ENCODE assay signal across 11 cellular contexts in genomic region chr12:120254809-120255208, GRCh38. TPM values are rescaled to one million over a fixed set of nuclear protein-coding genes. Genes with fewer than 3 reads are reported as not detected.
DNase-seq lines count a peak whose midpoint lies in the region; ATAC-seq and TF ChIP-seq lines count a peak whose summit lies in the region.
"Had no signal": no experiment of that assay in that cellular context is flagged by ENCODE, and none has a peak within 500 bp of the region (broad histone marks: within the 10 kb centered on the region; RNA-seq: fewer than 3 reads in every experiment).

No MANE protein-coding gene starts in this region.

- H3K27me3 Mint-ChIP-seq in activated CD4-positive, alpha-beta T cell treated with anti-CD3 and anti-CD28 coated beads for 36 hours = no peaks in the 10 kb centered on the region
- no peaks in the 10 kb centered on the region for H3K27me3 Mint-ChIP-seq in stimulated activated naive CD8-positive, alpha-beta T cell treated with anti-CD3 and anti-CD28 coated beads, Interleukin-15, amount 100 ng/mL, for 72 hours

- peak overlapping the region; percentile 2 for H3K27ac ChIP-seq in layer of hippocampus (ENCODE audit: low read depth, low read length)
- no peak overlapping the region for H3K27ac ChIP-seq in hepatocyte

- no peak for DNase-seq in activated CD4-positive, alpha-beta T cell treated with anti-CD3 and anti-CD28 coated beads for 36 hours
- DNase-seq in activated CD4-positive, alpha-beta T cell treated with anti-CD3 and anti-CD28 coated beads, Interleukin-2, amount 50 U/mL, for 4 hours = no peak
- no peak for DNase-seq in activated naive CD4-positive, alpha-beta T cell treated with anti-CD3 and anti-CD28 coated beads, Interleukin-2, amount 50 U/mL, for 72 hours (ENCODE audit: low spot score in 2 of 2)
- DNase-seq in stimulated activated naive CD8-positive, alpha-beta T cell treated with anti-CD3 and anti-CD28 coated beads, Interleukin-15, amount 100 ng/mL, for 72 hours = no peak
- DNase-seq in hepatocyte (ENCODE audit: low spot score) = no peak
- DNase-seq: 8988T, anterior cingulate cortex, HCEC 1CT had no signal

- no peak overlapping the region for H3K4me2 ChIP-seq in hepatocyte

- WGBS in hepatocyte (ENCODE audit: low lambda C conversion rate, missing lambda C conversion rate) = 95% methylated on average over 7 of the region's 7 CpGs

- H4K20me1 ChIP-seq in hepatocyte (ENCODE audit: insufficient read depth, poor library complexity, severe bottlenecking) = peaks cover 82% of the 10 kb centered on the region

- peaks cover 84% of the 10 kb centered on the region for H3K4me1 Mint-ChIP-seq in activated CD4-positive, alpha-beta T cell treated with anti-CD3 and anti-CD28 coated beads for 36 hours
- peaks cover 84% of the 10 kb centered on the region for H3K4me1 Mint-ChIP-seq in stimulated activated naive CD8-positive, alpha-beta T cell treated with anti-CD3 and anti-CD28 coated beads, Interleukin-15, amount 100 ng/mL, for 72 hours

- H3K36me3 Mint-ChIP-seq in activated CD4-positive, alpha-beta T cell treated with anti-CD3 and anti-CD28 coated beads for 36 hours (ENCODE audit: low read depth) = peaks cover 24% of the 10 kb centered on the region
- H3K36me3 Mint-ChIP-seq in activated naive CD4-positive, alpha-beta T cell treated with anti-CD3 and anti-CD28 coated beads, Interleukin-2, amount 50 U/mL, for 72 hours = peaks cover 0 to 8% of the 10 kb centered on the region in 2 donors

- CTCF ChIA-PET in activated CD4-positive, alpha-beta T cell treated with anti-CD3 and anti-CD28 coated beads for 36 hours (lab: Charles Lee) = interaction anchor here (0.6 to 24.9 kb wide), 6 partner anchors 8 to 377 kb away, joined by 3 to 518 read pairs (median 8); no protein-coding TSS in a partner anchor

- H3K4me1 ChIP-seq in hepatocyte (ENCODE audit: insufficient read depth) = peaks cover 24% of the 10 kb centered on the region

- no peak overlapping the region for H2AFZ ChIP-seq in hepatocyte

- H3K9me3 Mint-ChIP-seq in activated CD4-positive, alpha-beta T cell treated with anti-CD3 and anti-CD28 coated beads for 36 hours (ENCODE audit: low read depth) = no peaks in the 10 kb centered on the region
- no peaks in the 10 kb centered on the region for H3K9me3 Mint-ChIP-seq in activated naive CD4-positive, alpha-beta T cell treated with anti-CD3 and anti-CD28 coated beads, Interleukin-2, amount 50 U/mL, for 72 hours
- H3K9me3 Mint-ChIP-seq in stimulated activated naive CD8-positive, alpha-beta T cell treated with anti-CD3 and anti-CD28 coated beads, Interleukin-15, amount 100 ng/mL, for 72 hours = no peaks in the 10 kb centered on the region

- intact Hi-C loops in activated CD4-positive, alpha-beta T cell treated with anti-CD3 and anti-CD28 coated beads for 36 hours (cut with DNase I, micrococcal nuclease) = no loop called here

- no peak for ATAC-seq in activated CD4-positive, alpha-beta T cell treated with anti-CD3 and anti-CD28 coated beads for 36 hours
- ATAC-seq in activated naive CD4-positive, alpha-beta T cell treated with anti-CD3 and anti-CD28 coated beads, Interleukin-2, amount 50 U/mL, for 72 hours = no peak
- no peak for ATAC-seq in stimulated activated naive CD8-positive, alpha-beta T cell treated with anti-CD3 and anti-CD28 coated beads, Interleukin-15, amount 100 ng/mL, for 72 hours
- ATAC-seq in HG03469 (IDR thresholded peaks at IDR 0.05; ENCODE audit: unreplicated experiment) = no peak
- no peak for ATAC-seq in GM21737 (IDR thresholded peaks at IDR 0.05; ENCODE audit: unreplicated experiment)

- TF ChIP-seq CTCF in hepatocyte (IDR thresholded peaks at IDR 0.05; ENCODE audit: poor library complexity) = no peak

- no peaks in the 10 kb centered on the region for H3K36me3 ChIP-seq in hepatocyte (replicated peaks; ENCODE audit: insufficient read depth, low read depth)

- H3K27me3 ChIP-seq in layer of hippocampus (ENCODE audit: control insufficient read depth, insufficient read depth, low read length) = no peaks in the 10 kb centered on the region
- no peaks in the 10 kb centered on the region for H3K27me3 ChIP-seq in hepatocyte

- peaks cover 100% of the 10 kb centered on the region for H3K79me2 ChIP-seq in hepatocyte

- no peaks in the 10 kb centered on the region for H3K9me3 ChIP-seq in hepatocyte (ENCODE audit: low read depth)

- POLR2A ChIA-PET in activated CD4-positive, alpha-beta T cell treated with anti-CD3 and anti-CD28 coated beads for 36 hours (lab: Charles Lee) = interaction anchor here (0.7 to 1.9 kb wide), 2 partner anchors 37 to 239 kb away, joined by 6 read pairs; partner anchors contain the start of gene RNU4-2

- no peak overlapping the region for H3K4me3 Mint-ChIP-seq in activated CD4-positive, alpha-beta T cell treated with anti-CD3 and anti-CD28 coated beads for 36 hours
- no peak overlapping the region for H3K4me3 Mint-ChIP-seq in stimulated activated naive CD8-positive, alpha-beta T cell treated with anti-CD3 and anti-CD28 coated beads, Interleukin-15, amount 100 ng/mL, for 72 hours

- H3K27ac Mint-ChIP-seq in activated CD4-positive, alpha-beta T cell treated with anti-CD3 and anti-CD28 coated beads for 36 hours = peak overlapping the region; percentile 83
- H3K27ac Mint-ChIP-seq in activated naive CD4-positive, alpha-beta T cell treated with anti-CD3 and anti-CD28 coated beads, Interleukin-2, amount 50 U/mL, for 72 hours = peak overlapping the region; percentile 44 to 71
- peak overlapping the region; percentile 1 to 38 for H3K27ac Mint-ChIP-seq in stimulated activated naive CD8-positive, alpha-beta T cell treated with anti-CD3 and anti-CD28 coated beads, Interleukin-15, amount 100 ng/mL, for 72 hours

- H3K9me2 ChIP-seq in hepatocyte (replicated peaks; ENCODE audit: insufficient read depth) = no peaks in the 10 kb centered on the region

- no peak overlapping the region for H3K4me3 ChIP-seq in hepatocyte

RNA-seq across cellular contexts. Expression of gene PXN, which starts 10.7 kb away (rescaled TPM):
- 100 to 1,000 TPM in 1 of 2 experiments, 10 to 100 TPM in 1; 74.5 to 104 TPM for total RNA-seq in activated CD4-positive, alpha-beta T cell treated with anti-CD3 and anti-CD28 coated beads for 36 hours
- total RNA-seq in activated naive CD4-positive, alpha-beta T cell treated with anti-CD3 and anti-CD28 coated beads, Interleukin-2, amount 50 U/mL, for 72 hours = 10 to 100 TPM; 49.8 to 66.8 TPM
- total RNA-seq in hepatocyte = 26.7 and 30.4 TPM in 2 replicates
- polyA plus RNA-seq in hepatocyte = 61.7 and 69.3 TPM in 2 replicates

RNA-seq across cellular contexts. Expression of gene RNU4-2, which starts 36.9 kb away (rescaled TPM):
- 1,000 to 10,000 TPM in 1 of 2 experiments, 100 to 1,000 TPM in 1; 385 to 1,689 TPM for total RNA-seq in activated CD4-positive, alpha-beta T cell treated with anti-CD3 and anti-CD28 coated beads for 36 hours
- total RNA-seq in activated naive CD4-positive, alpha-beta T cell treated with anti-CD3 and anti-CD28 coated beads, Interleukin-2, amount 50 U/mL, for 72 hours = 1,000 to 10,000 TPM; 2,655 to 3,867 TPM
- under 0.01 TPM in 2 replicates for total RNA-seq in hepatocyte
- polyA plus RNA-seq in hepatocyte = not detected in 2 replicates

RNA-seq across cellular contexts. Expression of gene RNU4-1, which starts 38.2 kb away (rescaled TPM):
- total RNA-seq in activated CD4-positive, alpha-beta T cell treated with anti-CD3 and anti-CD28 coated beads for 36 hours = 1,000 to 10,000 TPM in 1 of 2 experiments, 100 to 1,000 TPM in 1; 323 to 1,150 TPM
- total RNA-seq in activated naive CD4-positive, alpha-beta T cell treated with anti-CD3 and anti-CD28 coated beads, Interleukin-2, amount 50 U/mL, for 72 hours = 1,000 to 10,000 TPM; 1,753 to 2,211 TPM
- total RNA-seq in hepatocyte = under 0.01 TPM in 2 replicates
- polyA plus RNA-seq in hepatocyte = not detected in 2 replicates

RNA-seq across cellular contexts. Expression of gene SIRT4, which starts 47.3 kb away (rescaled TPM):
- 1 to 10 TPM; 2.2 to 4.0 TPM for total RNA-seq in activated CD4-positive, alpha-beta T cell treated with anti-CD3 and anti-CD28 coated beads for 36 hours
- total RNA-seq in activated naive CD4-positive, alpha-beta T cell treated with anti-CD3 and anti-CD28 coated beads, Interleukin-2, amount 50 U/mL, for 72 hours = 1 to 10 TPM; 3.3 TPM
- 3.9 and 7.7 TPM in 2 replicates for total RNA-seq in hepatocyte
- 3.0 and 5.5 TPM in 2 replicates for polyA plus RNA-seq in hepatocyte

RNA-seq across cellular contexts. Expression of gene RPLP0, which starts 53.9 kb away (rescaled TPM):
- 1,000 to 10,000 TPM; 3,424 to 4,221 TPM for total RNA-seq in activated CD4-positive, alpha-beta T cell treated with anti-CD3 and anti-CD28 coated beads for 36 hours
- total RNA-seq in activated naive CD4-positive, alpha-beta T cell treated with anti-CD3 and anti-CD28 coated beads, Interleukin-2, amount 50 U/mL, for 72 hours = 1,000 to 10,000 TPM; 4,045 to 4,525 TPM
- total RNA-seq in hepatocyte = 3,730 and 3,982 TPM in 2 replicates
- 775 and 798 TPM in 2 replicates for polyA plus RNA-seq in hepatocyte

Comparison
In these comparisons a context has a peak if more than half of its experiments do, and no peak if none do; other contexts are left out.
1. H3K27ac Mint-ChIP-seq: peak in every context shown above with its lines; median percentile 83 in activated CD4-positive, alpha-beta T cell treated with anti-CD3 and anti-CD28 coated beads for 36 hours; 58 in activated naive CD4-positive, alpha-beta T cell treated with anti-CD3 and anti-CD28 coated beads, Interleukin-2, amount 50 U/mL, for 72 hours; 20 in stimulated activated naive CD8-positive, alpha-beta T cell treated with anti-CD3 and anti-CD28 coated beads, Interleukin-15, amount 100 ng/mL, for 72 hours.
2. RNA of gene RNU4-2, which starts 36.9 kb away (total RNA-seq): 2,655 to 3,867 TPM in activated naive CD4-positive, alpha-beta T cell treated with anti-CD3 and anti-CD28 coated beads, Interleukin-2, amount 50 U/mL, for 72 hours and 385 to 1,689 TPM in activated CD4-positive, alpha-beta T cell treated with anti-CD3 and anti-CD28 coated beads for 36 hours; under 0.01 TPM in hepatocyte; every median in the first group is over 100 times any median in the second.
3. RNA of gene RNU4-1, which starts 38.2 kb away (total RNA-seq): 1,753 to 2,211 TPM in activated naive CD4-positive, alpha-beta T cell treated with anti-CD3 and anti-CD28 coated beads, Interleukin-2, amount 50 U/mL, for 72 hours and 323 to 1,150 TPM in activated CD4-positive, alpha-beta T cell treated with anti-CD3 and anti-CD28 coated beads for 36 hours; under 0.01 TPM in hepatocyte; every median in the first group is over 100 times any median in the second.